In the genomic region with DNA sequence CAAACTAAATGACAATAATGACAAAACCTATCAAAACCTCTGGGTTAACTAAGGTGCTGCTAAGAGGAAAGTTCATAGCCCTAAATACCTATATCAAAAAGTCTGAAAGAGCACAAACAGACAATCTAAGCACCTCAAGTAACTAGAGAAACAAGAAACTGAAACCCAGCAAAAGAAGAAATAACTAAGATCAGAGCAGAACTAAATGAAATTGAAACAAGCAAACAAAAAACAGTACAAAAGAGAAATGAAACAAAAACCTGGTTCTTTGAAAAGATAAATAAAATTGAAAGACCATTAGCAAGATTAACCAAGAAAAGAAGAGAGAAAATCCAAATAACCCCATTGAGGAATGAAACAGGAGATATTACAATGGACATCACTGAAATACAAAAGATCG, we compare ENCODE assay signal across 1 cellular context.
TF ChIP-seq lines count a peak whose summit lies in the region.

No MANE protein-coding gene starts in this region.

TF ChIP-seq in GM12878, 131 proteins besides CTCF, POLR2A, EP300 and RAD21 (continued from another document):
- TF ChIP-seq CBFB (IDR thresholded peaks at IDR 0.05; ENCODE audit: low read depth) (no peak), PAX8 (IDR thresholded peaks at IDR 0.05) (no peak)
TF ChIP-seq in GM12878: peak in this region for 6.
